ENCODE assay signal across 15 cellular contexts in genomic region chr13:59384154-59384553, GRCh38.
A peak's percentile ranks its signal among the peaks of the same experiment; 100 is the strongest.
DNase-seq lines count a peak whose midpoint lies in the region; TF ChIP-seq lines count a peak whose summit lies in the region.
"Had no signal": no experiment of that assay in that cellular context is flagged by ENCODE, and none has a peak within 500 bp of the region (broad histone marks: within the 10 kb centered on the region; RNA-seq: fewer than 3 reads in every experiment).

No MANE protein-coding gene starts in this region.

- H3K4me3 ChIP-seq in endodermal cell (ENCODE audit: low read length) (no peak overlapping the region), mesodermal cell (ENCODE audit: extremely low read depth, insufficient read depth, low read length, poor library complexity, severe bottlenecking) (no peak overlapping the region)

- H3K36me3 Mint-ChIP-seq in endodermal cell (ENCODE audit: low read depth), result peaks cover 22% of the 10 kb centered on the region
- H3K36me3 Mint-ChIP-seq: CD4-positive, alpha-beta memory T cell had no signal

- peak overlapping the region; percentile 80 for H3K27ac Mint-ChIP-seq in endodermal cell
- H3K27ac Mint-ChIP-seq: B cell; CD4-positive, alpha-beta memory T cell; HFFc6 had no signal

- 44 to 71% methylated on average over 1 of the region's 1 CpG for WGBS in endodermal cell (ENCODE audit: insufficient coverage in 1 of 2, insufficient read length in 1 of 2), 2 experiments
- 33 to 54% methylated on average over 1 of the region's 1 CpG for WGBS in mesodermal cell (ENCODE audit: insufficient coverage in 2 of 2), 2 experiments

- TF ChIP-seq CTCF in endodermal cell (conservative IDR thresholded peaks at IDR 0.05), result no peak

- in situ Hi-C loops in KBM-7 (cut with MboI; ENCODE audit: low pct_unique_long_range_greater_than_20kb, low sequenced_read_pairs), result no loop called here

- peaks cover 24% of the 10 kb centered on the region for H3K4me1 Mint-ChIP-seq in endodermal cell
- H3K4me1 Mint-ChIP-seq: B cell; CD4-positive, alpha-beta memory T cell had no signal

- H3K36me3 ChIP-seq in endodermal cell (ENCODE audit: control insufficient read depth, insufficient read depth, low read length), result no peaks in the 10 kb centered on the region
- H3K36me3 ChIP-seq in mesodermal cell (ENCODE audit: control insufficient read depth, insufficient read depth, low read length), result no peaks in the 10 kb centered on the region

- H3K27me3 Mint-ChIP-seq in endodermal cell (ENCODE audit: insufficient read depth), result no peaks in the 10 kb centered on the region

- no peaks in the 10 kb centered on the region for H3K27me3 ChIP-seq in endodermal cell (ENCODE audit: control insufficient read depth, insufficient read depth, low read length, poor library complexity, severe bottlenecking)

- H3K9me3 Mint-ChIP-seq in endodermal cell, result peaks cover 52% of the 10 kb centered on the region
- H3K9me3 Mint-ChIP-seq: HFFc6 had no signal

- DNase-seq in CMK (ENCODE audit: low read depth), result peak; percentile 64
- peak; percentile 21 for DNase-seq in KBM-7
- no peak for DNase-seq in endodermal cell
- no peak for DNase-seq in medulla oblongata (ENCODE audit: extremely low spot score)
- DNase-seq in activated naive CD4-positive, alpha-beta T cell (lab: John Stamatoyannopoulos, UW), result no peak
- DNase-seq in NCI-H1694 treated with DMSO at 0.1 percent for 48 hours (lab: John Stamatoyannopoulos, UW), result no peak
- DNase-seq in NCI-H187 (lab: John Stamatoyannopoulos, UW), result no peak
- DNase-seq: C1 segment of cervical spinal cord; Caco-2; CD4-positive, alpha-beta memory T cell; GF-D8; HCEC 1CT; HFFc6 had no signal

- no peak overlapping the region for H3K4me3 Mint-ChIP-seq in endodermal cell
- H3K4me3 Mint-ChIP-seq: B cell; CD4-positive, alpha-beta memory T cell; HFFc6 had no signal

- H3K9ac ChIP-seq in endodermal cell (ENCODE audit: extremely low read depth, low read length, poor library complexity, severe bottlenecking), result no peak overlapping the region

- peaks cover 38% of the 10 kb centered on the region for H3K9me3 ChIP-seq in endodermal cell (ENCODE audit: control insufficient read depth, low read length)
- H3K9me3 ChIP-seq in mesodermal cell (ENCODE audit: control insufficient read depth, low read length), result peaks cover 4% of the 10 kb centered on the region

- H3K4me1 ChIP-seq in endodermal cell (ENCODE audit: control insufficient read depth, insufficient read depth, low read length) (peaks cover 8% of the 10 kb centered on the region), mesodermal cell (ENCODE audit: control insufficient read depth, insufficient read depth, low read length, poor library complexity, severe bottlenecking) (peaks cover 13% of the 10 kb centered on the region)

- no peak overlapping the region for H3K27ac ChIP-seq in endodermal cell (ENCODE audit: low read depth, low read length)
- H3K27ac ChIP-seq in mesodermal cell (ENCODE audit: low read depth, low read length, severe bottlenecking), result peak overlapping the region; percentile 76

Comparison
In these comparisons a context has a peak if more than half of its experiments do, and no peak if none do; other contexts are left out.
1. DNase-seq: peak in CMK (single experiment) and KBM-7 (single experiment); none in endodermal cell (single experiment), medulla oblongata (single experiment), activated naive CD4-positive, alpha-beta T cell (0 of 4), NCI-H1694 treated with DMSO at 0.1 percent for 48 hours (single experiment) and NCI-H187 (0 of 2).